In genomic region chr14:21454843-21455550, GRCh38 we compare ENCODE assay signal across 8 cellular contexts. TPM values are rescaled to one million over a fixed set of nuclear protein-coding genes. Genes with fewer than 3 reads are reported as not detected.
DNase-seq lines count a peak whose midpoint lies in the region; ATAC-seq and TF ChIP-seq lines count a peak whose summit lies in the region.

No MANE protein-coding gene starts in this region.

- H3K36me3 Mint-ChIP-seq in activated CD4-positive, alpha-beta memory T cell treated with anti-CD3 and anti-CD28 coated beads, Interleukin-2, amount 10 ng/mL, durations not matched to agents 7 days and 5 days (ENCODE audit: low read depth), result peaks cover 29% of the 10 kb centered on the region

- CTCF ChIA-PET in activated CD4-positive, alpha-beta memory T cell treated with anti-CD3 and anti-CD28 coated beads, Interleukin-2, amount 10 ng/mL, durations not matched to agents 7 days and 5 days (lab: Charles Lee), result interaction anchor here (0.6 to 4.7 kb wide), 10 partner anchors 11 to 73 kb away, joined by 3 to 54 read pairs (median 10); partner anchors contain the start of genes METTL3, RAB2B, SUPT16H and TOX4

- peaks cover 47% of the 10 kb centered on the region for H3K4me1 Mint-ChIP-seq in activated CD4-positive, alpha-beta memory T cell treated with anti-CD3 and anti-CD28 coated beads, Interleukin-2, amount 10 ng/mL, durations not matched to agents 7 days and 5 days

- WGBS in GM23248 (ENCODE audit: low coverage in 1 of 2, low lambda C conversion rate in 2 of 2, missing lambda C conversion rate in 2 of 2), 2 experiments, result 30 to 32% methylated on average over 15 of the region's 15 CpGs
- 37 to 52% (median 41%) methylated on average over 15 of the region's 15 CpGs for WGBS in spleen, 5 donors

- H3K4me3 Mint-ChIP-seq in activated CD4-positive, alpha-beta memory T cell treated with anti-CD3 and anti-CD28 coated beads, Interleukin-2, amount 10 ng/mL, durations not matched to agents 7 days and 5 days, result peak overlapping the region; percentile 98

- H3K27me3 Mint-ChIP-seq in activated CD4-positive, alpha-beta memory T cell treated with anti-CD3 and anti-CD28 coated beads, Interleukin-2, amount 10 ng/mL, durations not matched to agents 7 days and 5 days, result no peaks in the 10 kb centered on the region

- H3K9ac ChIP-seq in GM23248, result peak overlapping the region; percentile 95
- peak overlapping the region; percentile 93 for H3K9ac ChIP-seq in iPS-15b (ENCODE audit: low read depth, low read length)

- intact Hi-C loops in spleen (cut with DNase I; ENCODE audit: low total_unique reads), result no loop called here

- no peaks in the 10 kb centered on the region for H3K9me3 Mint-ChIP-seq in activated CD4-positive, alpha-beta memory T cell treated with anti-CD3 and anti-CD28 coated beads, Interleukin-2, amount 10 ng/mL, durations not matched to agents 7 days and 5 days

- ATAC-seq in HG03520 (IDR thresholded peaks at IDR 0.05; ENCODE audit: unreplicated experiment), result no peak

- H3K79me2 ChIP-seq in GM23248 (ENCODE audit: insufficient read depth), result peaks cover 58% of the 10 kb centered on the region

- H2AFZ ChIP-seq in GM23248, result peak overlapping the region; percentile 89

- DNase-seq in GM23248, result peak; percentile 45
- no peak for DNase-seq in activated CD4-positive, alpha-beta memory T cell treated with anti-CD3 and anti-CD28 coated beads, Interleukin-2, amount 10 ng/mL, durations not matched to agents 7 days and 5 days
- no peak for DNase-seq in spleen
- no peak for DNase-seq in DMS153 (lab: John Stamatoyannopoulos, UW)
- no peak for DNase-seq in NCI-H1436 treated with DMSO at 0.1 percent for 48 hours (lab: John Stamatoyannopoulos, UW)

- peak overlapping the region; percentile 96 for H3K4me2 ChIP-seq in GM23248 (ENCODE audit: unreplicated experiment)

- TF ChIP-seq CTCF in 22Rv1 (IDR thresholded peaks at IDR 0.05) (no peak), spleen (IDR thresholded peaks at IDR 0.05 in 8 of 11, conservative IDR thresholded peaks at IDR 0.05 in 3 of 11) (no peak)

- no peak for TF ChIP-seq POLR2A in spleen (IDR thresholded peaks at IDR 0.05)

- H3K9me3 ChIP-seq in GM23248 (ENCODE audit: low read depth), result no peaks in the 10 kb centered on the region
- no peaks in the 10 kb centered on the region for H3K9me3 ChIP-seq in iPS-15b (ENCODE audit: control insufficient read depth, insufficient read depth, low read length)
- H3K9me3 ChIP-seq in spleen, result no peaks in the 10 kb centered on the region

- H3K27ac ChIP-seq in 22Rv1 (peak overlapping the region; percentile 96), GM23248 (peak overlapping the region; percentile 97), spleen (peak overlapping the region in 7 of 8 donors; percentile 94 to 99 (median 97))

- H3K9me2 ChIP-seq in GM23248 (ENCODE audit: insufficient read depth), result no peaks in the 10 kb centered on the region

- H3K36me3 ChIP-seq in GM23248 (ENCODE audit: low read depth) (peaks cover 6% of the 10 kb centered on the region; the same call in 1 of the 2 replicates), iPS-15b (ENCODE audit: control insufficient read depth, insufficient read depth, low read length) (no peaks in the 10 kb centered on the region), spleen (peaks cover 0 to 36% (median 5%) of the 10 kb centered on the region in 6 donors)

- in situ Hi-C loops in GM23248 (cut with MboI), result no loop called here

- H3K27ac Mint-ChIP-seq in activated CD4-positive, alpha-beta memory T cell treated with anti-CD3 and anti-CD28 coated beads, Interleukin-2, amount 10 ng/mL, durations not matched to agents 7 days and 5 days, result peak overlapping the region; percentile 99

- H3K4me3 ChIP-seq in GM23248 (peak overlapping the region; percentile 93), iPS-15b (ENCODE audit: low read depth, low read length) (peak overlapping the region; percentile 90), spleen (peak overlapping the region; percentile 46 to 92 (median 86))

- H3K27me3 ChIP-seq in GM23248 (replicated peaks; ENCODE audit: insufficient read depth) (no peaks in the 10 kb centered on the region), iPS-15b (ENCODE audit: control insufficient read depth, insufficient read depth, low read length) (no peaks in the 10 kb centered on the region), spleen (replicated peaks in 1 of 7) (no peaks in the 10 kb centered on the region)

- POLR2A ChIA-PET in activated CD4-positive, alpha-beta memory T cell treated with anti-CD3 and anti-CD28 coated beads, Interleukin-2, amount 10 ng/mL, durations not matched to agents 7 days and 5 days (lab: Charles Lee), result interaction anchor here (0.6 to 3.6 kb wide), 21 partner anchors 8 to 1464 kb away, joined by 3 to 103 read pairs (median 5); partner anchors contain the start of genes METTL3, RAB2B, RBM23 and SUPT16H

- peaks cover 16% of the 10 kb centered on the region for H3K4me1 ChIP-seq in GM23248 (ENCODE audit: insufficient read depth)
- peaks cover 3% of the 10 kb centered on the region for H3K4me1 ChIP-seq in iPS-15b (ENCODE audit: control insufficient read depth, insufficient read depth, low read length)
- peaks cover 23 to 64% (median 49%) of the 10 kb centered on the region in 6 donors for H3K4me1 ChIP-seq in spleen

- no peaks in the 10 kb centered on the region; the same call in 1 of the 2 replicates for H4K20me1 ChIP-seq in GM23248 (ENCODE audit: insufficient read depth)

- H3F3A ChIP-seq in GM23248 (ENCODE audit: insufficient read depth), result peaks cover 25% of the 10 kb centered on the region; the same call in 1 of the 2 replicates

RNA-seq across cellular contexts. Expression of gene CHD8, which starts 0.9 kb away (rescaled TPM):
- total RNA-seq in GM23248 (2014; rRNA removed; shearing (Covaris generic)), result 32.8 and 35.9 TPM in 2 replicates
- polyA plus RNA-seq in GM23248 (2016; fragmentation: Nextera tagmentation; extraction: Ambion mirVana), result 21.2 and 21.4 TPM in 2 replicates
- 100 to 1,000 TPM; 108 to 112 TPM for total RNA-seq in activated CD4-positive, alpha-beta memory T cell treated with anti-CD3 and anti-CD28 coated beads, Interleukin-2, amount 10 ng/mL, durations not matched to agents 7 days and 5 days
- total RNA-seq in spleen, result 10 to 100 TPM; 83.9 to 99.4 (median 90.8) TPM
- polyA plus RNA-seq in spleen, result 10 to 100 TPM; 23.8 to 38.2 (median 30.5) TPM

RNA-seq across cellular contexts. Expression of gene RAB2B, which starts 21.8 kb away (rescaled TPM):
- total RNA-seq in GM23248 (2014; rRNA removed; shearing (Covaris generic)), result 21.1 and 31.6 TPM in 2 replicates
- polyA plus RNA-seq in GM23248 (2016; fragmentation: Nextera tagmentation; extraction: Ambion mirVana), result 14.7 and 15.6 TPM in 2 replicates
- 10 to 100 TPM; 27.6 to 29.0 TPM for total RNA-seq in activated CD4-positive, alpha-beta memory T cell treated with anti-CD3 and anti-CD28 coated beads, Interleukin-2, amount 10 ng/mL, durations not matched to agents 7 days and 5 days
- 10 to 100 TPM; 21.5 to 34.2 (median 29.3) TPM for total RNA-seq in spleen
- polyA plus RNA-seq in spleen, result 10 to 100 TPM in 2 of 3 donors, 1 to 10 TPM in 1; 7.2 to 19.9 (median 12.2) TPM

RNA-seq across cellular contexts. Expression of gene TOX4, which starts 22.0 kb away (rescaled TPM):
- total RNA-seq in GM23248 (2014; rRNA removed; shearing (Covaris generic)), result 23.6 and 27.2 TPM in 2 replicates
- polyA plus RNA-seq in GM23248 (2016; fragmentation: Nextera tagmentation; extraction: Ambion mirVana) (74.2 TPM in 2 replicates), spleen (10 to 100 TPM in 2 of 3 donors, 1 to 10 TPM in 1; 9.9 to 17.5 (median 12.1) TPM)
- 10 to 100 TPM; 82.1 to 85.6 TPM for total RNA-seq in activated CD4-positive, alpha-beta memory T cell treated with anti-CD3 and anti-CD28 coated beads, Interleukin-2, amount 10 ng/mL, durations not matched to agents 7 days and 5 days
- total RNA-seq in spleen, result 10 to 100 TPM; 45.7 to 70.8 (median 65.1) TPM

RNA-seq across cellular contexts. Expression of gene METTL3, which starts 56.1 kb away (rescaled TPM):
- 44.1 and 44.5 TPM in 2 replicates for total RNA-seq in GM23248 (2014; rRNA removed; shearing (Covaris generic))
- 25.6 and 28.6 TPM in 2 replicates for polyA plus RNA-seq in GM23248 (2016; fragmentation: Nextera tagmentation; extraction: Ambion mirVana)
- total RNA-seq in activated CD4-positive, alpha-beta memory T cell treated with anti-CD3 and anti-CD28 coated beads, Interleukin-2, amount 10 ng/mL, durations not matched to agents 7 days and 5 days, result 10 to 100 TPM; 75.6 to 77.6 TPM
- total RNA-seq in spleen, result 10 to 100 TPM; 52.0 to 88.7 (median 64.8) TPM
- polyA plus RNA-seq in spleen, result 10 to 100 TPM; 46.2 to 61.1 (median 47.7) TPM
